Comparison of ENCODE assay signal across 13 cellular contexts in genomic region chr10:130018253-130018652, GRCh38. TPM values are rescaled to one million over a fixed set of nuclear protein-coding genes. Genes with fewer than 3 reads are reported as not detected.
DNase-seq lines count a peak whose midpoint lies in the region; ATAC-seq lines count a peak whose summit lies in the region.
"Had no signal": no experiment of that assay in that cellular context is flagged by ENCODE, and none has a peak within 500 bp of the region (broad histone marks: within the 10 kb centered on the region; RNA-seq: fewer than 3 reads in every experiment).

No MANE protein-coding gene starts in this region.

- no peak overlapping the region for H3K56ac ChIP-seq in mesendoderm (ENCODE audit: low read length)

- no peak overlapping the region for H2BK5ac ChIP-seq in mesendoderm (ENCODE audit: low read length)

- H3K4me3 ChIP-seq in mesendoderm (ENCODE audit: low read length), result no peak overlapping the region
- H3K4me3 ChIP-seq: GM23338 had no signal

- no peak overlapping the region for H3K4ac ChIP-seq in mesendoderm (ENCODE audit: low read depth, low read length)

- no peak overlapping the region for H3K18ac ChIP-seq in mesendoderm (ENCODE audit: low read length)

- no peaks in the 10 kb centered on the region for H3K36me3 Mint-ChIP-seq in activated naive CD8-positive, alpha-beta T cell treated with anti-CD3 and anti-CD28 coated beads for 36 hours

- no peaks in the 10 kb centered on the region for H3K27me3 Mint-ChIP-seq in activated naive CD8-positive, alpha-beta T cell treated with anti-CD3 and anti-CD28 coated beads for 36 hours

- H4K5ac ChIP-seq in mesendoderm (ENCODE audit: low read length), result no peak overlapping the region

- H3K79me2 ChIP-seq in mesendoderm (ENCODE audit: control insufficient read depth, insufficient read depth, low read length), result no peaks in the 10 kb centered on the region

- no peaks in the 10 kb centered on the region for H3K4me1 ChIP-seq in mesendoderm (ENCODE audit: control insufficient read depth, low read depth, low read length)

- H3K79me1 ChIP-seq in mesendoderm (ENCODE audit: low read length), result no peaks in the 10 kb centered on the region

- no peak overlapping the region for H3K9ac ChIP-seq in mesendoderm (ENCODE audit: low read length)

- no peaks in the 10 kb centered on the region for H3K9me3 Mint-ChIP-seq in activated naive CD8-positive, alpha-beta T cell treated with anti-CD3 and anti-CD28 coated beads for 36 hours
- H3K9me3 Mint-ChIP-seq: GM23338 had no signal

- no peak overlapping the region for H3K27ac Mint-ChIP-seq in activated naive CD8-positive, alpha-beta T cell treated with anti-CD3 and anti-CD28 coated beads for 36 hours
- H3K27ac Mint-ChIP-seq: GM23338 had no signal

- H3K27ac ChIP-seq in mesendoderm (ENCODE audit: low read depth, low read length), result no peak overlapping the region

- no peak overlapping the region for H3K4me2 ChIP-seq in mesendoderm (ENCODE audit: low read length)
- H3K4me2 ChIP-seq: GM23338 had no signal

- no peak overlapping the region for H3K23ac ChIP-seq in mesendoderm (ENCODE audit: low read length)

- H3K4me3 Mint-ChIP-seq in activated naive CD8-positive, alpha-beta T cell treated with anti-CD3 and anti-CD28 coated beads for 36 hours, result no peak overlapping the region
- H3K4me3 Mint-ChIP-seq: GM23338 had no signal

- H2BK15ac ChIP-seq in mesendoderm (replicated peaks; ENCODE audit: low read depth), result no peak overlapping the region

- no peak overlapping the region for H2AK5ac ChIP-seq in mesendoderm (ENCODE audit: low read length)

- no peaks in the 10 kb centered on the region for H3K27me3 ChIP-seq in mesendoderm (ENCODE audit: insufficient read depth, low read length, poor library complexity)

- H2BK120ac ChIP-seq in mesendoderm (ENCODE audit: low read depth, low read length), result no peak overlapping the region

- peak; percentile 18 for DNase-seq in activated CD4-positive, alpha-beta T cell treated with anti-CD3 and anti-CD28 coated beads for 48 hours
- no peak for DNase-seq in activated CD4-positive, alpha-beta T cell treated with anti-CD3 and anti-CD28 coated beads, Interleukin-2, amount 50 U/mL, for 1 hour
- peak; percentile 8 for DNase-seq in KBM-7
- DNase-seq in activated naive CD8-positive, alpha-beta T cell treated with anti-CD3 and anti-CD28 coated beads for 36 hours, result peak; percentile 11
- DNase-seq in mesendoderm, result peak; percentile 72
- no peak for DNase-seq in activated gamma-delta T cell (lab: John Stamatoyannopoulos, UW)
- no peak for DNase-seq in NCI-H1694 treated with DMSO at 0.1 percent for 48 hours (lab: John Stamatoyannopoulos, UW)
- DNase-seq: NCI-H1105; stimulated activated CD4-positive, alpha-beta T cell treated with anti-CD3 and anti-CD28 coated beads, Interleukin-1b, Interleukin-23, amount 100 ng/mL, for 48 hours; stimulated activated naive CD8-positive, alpha-beta T cell treated with anti-CD3 and anti-CD28 coated beads, Interleukin-15, Interleukin-2, amounts not matched to agents 100 U/mL and 50 U/mL, for 24 hours had no signal

- H3K36me3 ChIP-seq in mesendoderm (ENCODE audit: control insufficient read depth, insufficient read depth, low read length), result no peaks in the 10 kb centered on the region

- in situ Hi-C loops in KBM-7 (cut with MboI; ENCODE audit: low pct_unique_long_range_greater_than_20kb, low sequenced_read_pairs), result no loop called here

- no CpG with 5 or more reads among the region's 5 CpGs for WGBS in mesendoderm (ENCODE audit: extremely low coverage, insufficient coverage, low lambda C conversion rate)

- ATAC-seq in HG02798 (IDR thresholded peaks at IDR 0.05; ENCODE audit: poor library complexity, unreplicated experiment), result no peak
- ATAC-seq: GM23338; stimulated activated naive CD8-positive, alpha-beta T cell treated with anti-CD3 and anti-CD28 coated beads, Interleukin-15, Interleukin-2, amounts not matched to agents 100 U/mL and 50 U/mL, for 24 hours had no signal

- no peak overlapping the region for H4K8ac ChIP-seq in mesendoderm (ENCODE audit: low read depth, low read length)

- peaks cover 7% of the 10 kb centered on the region for H3K4me1 Mint-ChIP-seq in activated naive CD8-positive, alpha-beta T cell treated with anti-CD3 and anti-CD28 coated beads for 36 hours
- H3K4me1 Mint-ChIP-seq: GM23338 had no signal

RNA-seq across cellular contexts. Expression of gene EBF3, which starts 54.2 kb away (rescaled TPM):
- total RNA-seq in activated naive CD8-positive, alpha-beta T cell treated with anti-CD3 and anti-CD28 coated beads for 36 hours, result not detected
- 0.87 TPM for polyA plus RNA-seq in mesendoderm (2013, experiment 1 of 2)
- polyA plus RNA-seq in mesendoderm (2013, experiment 2 of 2), result 0.76 TPM
- total RNA-seq: T-helper 1 cell treated with Interleukin-12 subunit alpha and Interleukin-12 subunit beta and Interleukin-4 antibody, amounts not matched to agents 30 ng/mL and 1 ng/mL, for 36 hours had no signal

Comparison
In these comparisons a context has a peak if more than half of its experiments do, and no peak if none do; other contexts are left out.
1. DNase-seq: peak in activated CD4-positive, alpha-beta T cell treated with anti-CD3 and anti-CD28 coated beads for 48 hours (single experiment), KBM-7 (single experiment), activated naive CD8-positive, alpha-beta T cell treated with anti-CD3 and anti-CD28 coated beads for 36 hours (single experiment) and mesendoderm (single experiment); none in activated CD4-positive, alpha-beta T cell treated with anti-CD3 and anti-CD28 coated beads, Interleukin-2, amount 50 U/mL, for 1 hour (single experiment), activated gamma-delta T cell (single experiment) and NCI-H1694 treated with DMSO at 0.1 percent for 48 hours (single experiment).